ENCODE assay signal across 22 cellular contexts in the genomic region with DNA sequence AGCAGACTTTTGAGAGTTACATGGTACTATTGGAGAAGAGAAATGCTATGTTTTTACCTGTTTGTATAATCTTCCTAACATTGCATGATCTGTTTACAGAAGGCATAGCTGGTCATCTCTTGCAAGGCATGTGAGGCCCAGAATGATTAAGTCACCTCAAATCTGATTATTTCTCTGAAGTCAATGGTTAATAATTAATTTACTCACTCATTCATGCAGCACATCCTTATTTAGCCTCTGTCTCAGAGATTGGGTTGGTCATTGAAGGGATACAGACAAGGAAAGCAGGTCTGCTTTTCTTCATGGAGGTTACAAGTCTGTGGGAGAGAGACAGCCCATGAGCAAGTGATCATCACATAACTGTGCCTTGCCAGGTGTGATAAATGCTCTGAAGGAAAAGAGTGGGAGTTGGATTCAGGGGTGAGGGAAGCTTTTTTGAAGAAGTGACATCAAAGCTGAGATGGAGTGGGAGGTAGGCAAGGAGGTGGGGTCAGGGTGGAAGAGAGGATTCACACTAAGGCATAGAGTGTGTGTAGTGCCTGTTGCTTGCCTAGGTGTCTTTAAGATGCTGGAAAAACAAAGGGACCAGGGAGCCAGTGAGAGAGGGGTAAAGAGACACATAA. TPM values are rescaled to one million over a fixed set of nuclear protein-coding genes. Genes with fewer than 3 reads are reported as not detected.
A peak's percentile ranks its signal among the peaks of the same experiment; 100 is the strongest.
DNase-seq lines count a peak whose midpoint lies in the region; ATAC-seq and TF ChIP-seq lines count a peak whose summit lies in the region.
"Had no signal": no experiment of that assay in that cellular context is flagged by ENCODE, and none has a peak within 500 bp of the region (broad histone marks: within the 10 kb centered on the region; RNA-seq: fewer than 3 reads in every experiment).

No MANE protein-coding gene starts in this region.

- H3K27ac ChIP-seq in left ventricle myocardium inferior (replicated peaks) (peak overlapping the region; percentile 38), right atrium auricular region (no peak overlapping the region)
- H3K27ac ChIP-seq: BLaER1 treated with 17β-estradiol and CSF1 and Interleukin-3, amounts not matched to agents 10 nM and 100 nM had no signal

- H3K4me3 ChIP-seq in left ventricle myocardium inferior (no peak overlapping the region), right atrium auricular region (no peak overlapping the region), kidney epithelial cell (ENCODE audit: low read depth, low read length) (no peak overlapping the region)
- H3K4me3 ChIP-seq: BLaER1 treated with 17β-estradiol and CSF1 and Interleukin-3, amounts not matched to agents 10 nM and 100 nM; GM12878 had no signal

- H3K9me3 ChIP-seq in left ventricle myocardium inferior (replicated peaks) (no peaks in the 10 kb centered on the region), right atrium auricular region (no peaks in the 10 kb centered on the region)
- H3K9me3 ChIP-seq: BLaER1 treated with 17β-estradiol and CSF1 and Interleukin-3, amounts not matched to agents 10 nM and 100 nM had no signal

- TF ChIP-seq CTCF in left ventricle myocardium inferior (IDR thresholded peaks at IDR 0.05; ENCODE audit: borderline replicate concordance) (no peak), right atrium auricular region (IDR thresholded peaks at IDR 0.05) (no peak), kidney epithelial cell (IDR thresholded peaks at IDR 0.05; ENCODE audit: insufficient read depth, low read length, poor library complexity, severe bottlenecking) (no peak)

- ATAC-seq in HG02642 (IDR thresholded peaks at IDR 0.05; ENCODE audit: poor library complexity, unreplicated experiment), result no peak
- ATAC-seq: CD8-positive, alpha-beta T cell; GM12878; HCT116 had no signal

- H3K4me1 ChIP-seq in left ventricle myocardium inferior (no peaks in the 10 kb centered on the region), right atrium auricular region (no peaks in the 10 kb centered on the region)

- H3K36me3 ChIP-seq in left ventricle myocardium inferior (no peaks in the 10 kb centered on the region), right atrium auricular region (no peaks in the 10 kb centered on the region), kidney epithelial cell (ENCODE audit: control insufficient read depth, insufficient read depth, low read length) (no peaks in the 10 kb centered on the region)
- H3K36me3 ChIP-seq: BLaER1 treated with 17β-estradiol and CSF1 and Interleukin-3, amounts not matched to agents 10 nM and 100 nM had no signal

- DNase-seq in left ventricle myocardium inferior (no peak), right atrium auricular region (ENCODE audit: low spot score) (no peak), NCI-H748 treated with DMSO at 0.1 percent for 48 hours (lab: John Stamatoyannopoulos, UW) (peak; percentile 55), kidney epithelial cell (ENCODE audit: low read depth) (peak; percentile 31), putamen (ENCODE audit: low spot score) (peak; percentile 71), KG1 (lab: John Stamatoyannopoulos, UW) (no peak)
- DNase-seq in NK-92 treated with Interleukin-12 subunit alpha and Interleukin-12 subunit beta, amount 100 ng/mL, for 24 hours (lab: John Stamatoyannopoulos, UW), result no peak
- DNase-seq: 8988T; CD8-positive, alpha-beta T cell; DMS 273 treated with DMSO at 0.1 percent for 48 hours; DMS53; DND-41; EL; GOT3; H7; HFFc6 had no signal

- intact Hi-C loops in left ventricle myocardium inferior (cut with micrococcal nuclease), result no loop called here

- no peaks in the 10 kb centered on the region for H3K27me3 ChIP-seq in left ventricle myocardium inferior (ENCODE audit: low read depth)
- H3K27me3 ChIP-seq in right atrium auricular region, result no peaks in the 10 kb centered on the region
- no peaks in the 10 kb centered on the region for H3K27me3 ChIP-seq in kidney epithelial cell (ENCODE audit: control insufficient read depth, insufficient read depth, low read length)
- H3K27me3 ChIP-seq: BLaER1 treated with 17β-estradiol and CSF1 and Interleukin-3, amounts not matched to agents 10 nM and 100 nM had no signal

RNA-seq across cellular contexts. Expression of a gene that starts 16.3 kb away (rescaled TPM):
- total RNA-seq in left ventricle myocardium inferior (71.8 TPM), right atrium auricular region (10 to 100 TPM; 30.4 to 33.0 TPM), kidney epithelial cell (0.07 TPM in 1 of 2 replicates, not detected in the other)
- total RNA-seq: B cell; CD8-positive, alpha-beta T cell; G401; GM12878; HFFc6 had no signal

Comparison
In these comparisons a context has a peak if more than half of its experiments do, and no peak if none do; other contexts are left out.
1. DNase-seq: peak in NCI-H748 treated with DMSO at 0.1 percent for 48 hours (single experiment), kidney epithelial cell (single experiment) and putamen (single experiment); none in left ventricle myocardium inferior (single experiment), right atrium auricular region (single experiment), NK-92 treated with Interleukin-12 subunit alpha and Interleukin-12 subunit beta, amount 100 ng/mL, for 24 hours (single experiment) and KG1 (single experiment).
2. RNA of a gene that starts 16.3 kb away (total RNA-seq): 71.8 TPM in left ventricle myocardium inferior (single experiment) and 30.4 to 33.0 TPM in right atrium auricular region; 0.07 TPM in kidney epithelial cell; every median in the first group is over 10 times any median in the second.